In genomic region chr11:65314501-65315203, GRCh38 we compare ENCODE assay signal across 8 cellular contexts. TPM values are rescaled to one million over a fixed set of nuclear protein-coding genes. Genes with fewer than 3 reads are reported as not detected.
DNase-seq lines count a peak whose midpoint lies in the region; ATAC-seq and TF ChIP-seq lines count a peak whose summit lies in the region.

Gene CDC42EP2, plus strand, starts transcription at chr11:65314866. Its CDS starts 6,033 bp downstream, at chr11:65320899.

- peak within 1 kb of the TSS; percentile 80 for H3K4me3 ChIP-seq in A673 (ENCODE audit: low read depth, low read length, poor library complexity, severe bottlenecking)
- H3K4me3 ChIP-seq in endodermal cell (ENCODE audit: low read length), result peak within 1 kb of the TSS; percentile 85

- CTCF ChIA-PET in A673 (lab: Charles Lee), result interaction anchor here (0.6 to 3.7 kb wide), 13 partner anchors 13 to 581 kb away, joined by 3 to 34 read pairs (median 4); partner anchors contain the start of genes DPF2 and POLA2
- CTCF ChIA-PET in activated CD8-positive, alpha-beta memory T cell treated with anti-CD3 and anti-CD28 coated beads, Interleukin-2, amount 10 ng/mL, durations not matched to agents 7 days and 5 days (lab: Charles Lee), result interaction anchor here (0.6 to 7.2 kb wide), 46 partner anchors 9 to 467 kb away, joined by 3 to 200 read pairs (median 5); partner anchors contain the start of genes CAPN1, DPF2, FAU and MAJIN

- DNase-seq in A673 (ENCODE audit: low spot score) (peak; percentile 85), NCI-H82 (lab: John Stamatoyannopoulos, UW) (peak; percentile 81), endodermal cell (peak; percentile 95), mesenteric fat pad (ENCODE audit: low spot score) (peak; percentile 97)
- DNase-seq in activated CD8-positive, alpha-beta memory T cell treated with anti-CD3 and anti-CD28 coated beads, Interleukin-2, amount 10 ng/mL, durations not matched to agents 7 days and 5 days, result peak; percentile 79
- peak; percentile 58 for DNase-seq in stimulated activated CD8-positive, alpha-beta memory T cell treated with anti-CD3 and anti-CD28 coated beads, Interleukin-15, amount 100 ng/mL, for 1 hour (ENCODE audit: low read depth)

- H3K9me3 Mint-ChIP-seq in activated CD8-positive, alpha-beta memory T cell treated with anti-CD3 and anti-CD28 coated beads, Interleukin-2, amount 10 ng/mL, durations not matched to agents 7 days and 5 days (ENCODE audit: low read depth), result no peaks in the 10 kb centered on the region
- no peaks in the 10 kb centered on the region for H3K9me3 Mint-ChIP-seq in endodermal cell

- H3K36me3 ChIP-seq in A673 (ENCODE audit: insufficient read depth, low read length, poor library complexity, severe bottlenecking) (no peaks in the 10 kb centered on the region), endodermal cell (ENCODE audit: control insufficient read depth, insufficient read depth, low read length) (no peaks in the 10 kb centered on the region)

- H3K27me3 ChIP-seq in A673 (replicated peaks; ENCODE audit: insufficient read depth, low read depth, low read length, poor library complexity), result no peaks in the 10 kb centered on the region
- H3K27me3 ChIP-seq in endodermal cell (ENCODE audit: control insufficient read depth, insufficient read depth, low read length, poor library complexity, severe bottlenecking), result peaks cover 13% of the 10 kb centered on the region

- H3K4me1 ChIP-seq in A673 (ENCODE audit: insufficient read depth, low read length, poor library complexity, severe bottlenecking) (peaks cover 15% of the 10 kb centered on the region), endodermal cell (ENCODE audit: control insufficient read depth, insufficient read depth, low read length) (peaks cover 10% of the 10 kb centered on the region)

- H3K27ac ChIP-seq in A673 (ENCODE audit: low read depth, low read length, poor library complexity, severe bottlenecking), result peak within 1 kb of the TSS; percentile 71
- H3K27ac ChIP-seq in endodermal cell (ENCODE audit: low read depth, low read length), result no peak within 1 kb of the TSS

- H3K9ac ChIP-seq in endodermal cell (ENCODE audit: extremely low read depth, low read length, poor library complexity, severe bottlenecking), result peak within 1 kb of the TSS; percentile 29

- peak within 1 kb of the TSS; percentile 70 for H3K4me3 Mint-ChIP-seq in activated CD8-positive, alpha-beta memory T cell treated with anti-CD3 and anti-CD28 coated beads, Interleukin-2, amount 10 ng/mL, durations not matched to agents 7 days and 5 days
- peak within 1 kb of the TSS; percentile 72 for H3K4me3 Mint-ChIP-seq in endodermal cell

- peaks cover 6% of the 10 kb centered on the region for H3K4me1 Mint-ChIP-seq in activated CD8-positive, alpha-beta memory T cell treated with anti-CD3 and anti-CD28 coated beads, Interleukin-2, amount 10 ng/mL, durations not matched to agents 7 days and 5 days
- H3K4me1 Mint-ChIP-seq in endodermal cell, result peaks cover 18% of the 10 kb centered on the region

- BruUV-seq in A673 (replicated peaks; lab: Mats Ljungman, UMichigan), result no TSS peak

- TF ChIP-seq CTCF in A673 (conservative IDR thresholded peaks at IDR 0.05; ENCODE audit: low read depth, low read length) (no peak), endodermal cell (conservative IDR thresholded peaks at IDR 0.05) (no peak)

- no peaks in the 10 kb centered on the region for H3K9me3 ChIP-seq in A673 (ENCODE audit: low read depth, low read length, poor library complexity, severe bottlenecking)
- no peaks in the 10 kb centered on the region for H3K9me3 ChIP-seq in endodermal cell (ENCODE audit: control insufficient read depth, low read length)

- no peak within 1 kb of the TSS for H3K27ac Mint-ChIP-seq in activated CD8-positive, alpha-beta memory T cell treated with anti-CD3 and anti-CD28 coated beads, Interleukin-2, amount 10 ng/mL, durations not matched to agents 7 days and 5 days
- peak within 1 kb of the TSS; percentile 64 for H3K27ac Mint-ChIP-seq in endodermal cell

- ATAC-seq in GM18520 (IDR thresholded peaks at IDR 0.05; ENCODE audit: unreplicated experiment), result peak; percentile 60
- ATAC-seq in HG03108 (IDR thresholded peaks at IDR 0.05; ENCODE audit: unreplicated experiment), result peak; percentile 72
- ATAC-seq in activated CD8-positive, alpha-beta memory T cell treated with anti-CD3 and anti-CD28 coated beads, Interleukin-2, amount 10 ng/mL, durations not matched to agents 7 days and 5 days, result peak; percentile 96

- H3K36me3 Mint-ChIP-seq in activated CD8-positive, alpha-beta memory T cell treated with anti-CD3 and anti-CD28 coated beads, Interleukin-2, amount 10 ng/mL, durations not matched to agents 7 days and 5 days, result no peaks in the 10 kb centered on the region
- H3K36me3 Mint-ChIP-seq in endodermal cell (ENCODE audit: low read depth), result no peaks in the 10 kb centered on the region

- POLR2A ChIA-PET in A673 (lab: Charles Lee; ENCODE audit: low non-redundant PET), result no interaction called here

- WGBS in endodermal cell (ENCODE audit: insufficient coverage in 1 of 2, insufficient read length in 1 of 2), 2 experiments, result 1% methylated on average over 23 to 74 of the region's 74 CpGs

- intact Hi-C loops in A673 (cut with micrococcal nuclease; ENCODE audit: unreplicated experiment), result loop anchor here (1.0 to 10.0 kb wide), 3 partner anchors 39 to 470 kb away; partner anchors contain the start of gene CDC42BPG

- peaks cover 12% of the 10 kb centered on the region for H3K27me3 Mint-ChIP-seq in activated CD8-positive, alpha-beta memory T cell treated with anti-CD3 and anti-CD28 coated beads, Interleukin-2, amount 10 ng/mL, durations not matched to agents 7 days and 5 days
- H3K27me3 Mint-ChIP-seq in endodermal cell (ENCODE audit: insufficient read depth), result peaks cover 33% of the 10 kb centered on the region

RNA-seq across cellular contexts. Expression of gene CDC42EP2, which starts in this region (rescaled TPM):
- total RNA-seq in A673 (2021) (4.8 and 5.4 TPM in 2 replicates), endodermal cell (1 to 10 TPM; 5.9 to 6.9 TPM), mesenteric fat pad (88.4 TPM)
- 1 to 10 TPM in 1 of 2 experiments, not detected in 1; 1.4 TPM for total RNA-seq in activated CD8-positive, alpha-beta memory T cell treated with anti-CD3 and anti-CD28 coated beads, Interleukin-2, amount 10 ng/mL, durations not matched to agents 7 days and 5 days
- 2.4 TPM for polyA plus RNA-seq in endodermal cell (2013, experiment 1 of 2)
- 1.5 TPM for polyA plus RNA-seq in endodermal cell (2013, experiment 2 of 2)

Comparison
In these comparisons a context has a peak if more than half of its experiments do, and no peak if none do; other contexts are left out.
1. RNA of gene CDC42EP2 (total RNA-seq): 88.4 TPM in mesenteric fat pad (single experiment); 5.9 to 6.9 TPM in endodermal cell, 4.8 to 5.4 TPM in A673 and 1.4 TPM in activated CD8-positive, alpha-beta memory T cell treated with anti-CD3 and anti-CD28 coated beads, Interleukin-2, amount 10 ng/mL, durations not matched to agents 7 days and 5 days; every median in the first group is over 10 times any median in the second.
2. Peak in every context shown above with its lines, with median percentiles within 50 percentile points of each other: DNase-seq and ATAC-seq.